Comparison of ENCODE assay signal across 10 cellular contexts in the genomic region with DNA sequence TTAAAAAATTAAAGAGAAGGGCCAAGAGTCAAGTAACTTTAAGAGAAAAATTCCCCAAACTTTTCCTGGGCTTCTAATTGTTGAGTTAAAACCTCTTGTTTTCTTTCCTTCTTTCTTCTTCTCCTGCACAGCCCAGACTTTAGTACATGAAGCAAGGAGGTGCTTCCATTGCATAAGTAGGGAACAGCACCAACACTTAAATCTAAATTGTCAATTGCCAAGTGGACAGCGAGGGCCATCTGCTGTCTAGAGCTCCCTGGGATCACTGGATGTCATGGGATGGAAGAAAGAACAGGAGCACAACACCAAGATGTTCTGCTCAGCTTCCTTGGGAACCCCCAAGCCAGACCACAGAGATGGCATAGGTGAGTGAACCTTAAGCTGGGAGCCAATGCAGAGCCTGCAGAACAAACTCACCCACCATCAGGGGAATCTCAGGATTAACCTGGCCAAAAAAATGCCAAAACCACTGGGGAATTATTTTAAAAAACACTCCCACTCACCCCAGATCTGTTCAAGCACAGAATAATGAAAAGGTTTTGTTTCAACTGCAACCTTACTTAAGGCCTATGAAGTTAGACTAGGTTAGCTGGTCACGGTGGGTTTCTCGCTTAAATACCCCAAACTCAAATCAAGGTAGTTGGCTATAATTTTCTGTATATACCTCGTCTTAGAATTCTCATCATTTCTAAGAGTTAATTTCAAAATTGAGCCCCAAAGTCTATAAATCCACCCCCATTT.
DNase-seq lines count a peak whose midpoint lies in the region; ATAC-seq and TF ChIP-seq lines count a peak whose summit lies in the region.
"Had no signal": no experiment of that assay in that cellular context is flagged by ENCODE, and none has a peak within 500 bp of the region (broad histone marks: within the 10 kb centered on the region; RNA-seq: fewer than 3 reads in every experiment).

No MANE protein-coding gene starts in this region.

- peak overlapping the region; percentile 18 for H3K4me2 ChIP-seq in hepatocyte

- no peaks in the 10 kb centered on the region for H3K27me3 Mint-ChIP-seq in activated T-cell treated with anti-CD3 and anti-CD28 coated beads, Interleukin-2, amount 50 U/mL, for 24 hours
- H3K27me3 Mint-ChIP-seq in activated T-cell treated with anti-CD3 and anti-CD28 coated beads, Interleukin-2, amount 50 U/mL, for 4 hours (ENCODE audit: low read depth) = no peaks in the 10 kb centered on the region
- H3K27me3 Mint-ChIP-seq in activated CD4-positive, alpha-beta memory T cell treated with anti-CD3 and anti-CD28 coated beads for 36 hours = no peaks in the 10 kb centered on the region

- H3K79me2 ChIP-seq in hepatocyte = peaks cover 26% of the 10 kb centered on the region

- H3K9me3 ChIP-seq in SJCRH30 (replicated peaks) (no peaks in the 10 kb centered on the region), hepatocyte (ENCODE audit: low read depth) (no peaks in the 10 kb centered on the region), upper lobe of right lung (no peaks in the 10 kb centered on the region)

- H3K36me3 Mint-ChIP-seq in activated T-cell treated with anti-CD3 and anti-CD28 coated beads, Interleukin-2, amount 50 U/mL, for 24 hours (ENCODE audit: low read depth) = no peaks in the 10 kb centered on the region
- no peaks in the 10 kb centered on the region for H3K36me3 Mint-ChIP-seq in activated T-cell treated with anti-CD3 and anti-CD28 coated beads, Interleukin-2, amount 50 U/mL, for 4 hours (ENCODE audit: insufficient read depth)
- H3K36me3 Mint-ChIP-seq in activated CD4-positive, alpha-beta memory T cell treated with anti-CD3 and anti-CD28 coated beads for 36 hours = no peaks in the 10 kb centered on the region
- H3K36me3 Mint-ChIP-seq: CD4-positive, alpha-beta memory T cell had no signal

- H3K27ac ChIP-seq in SJCRH30 (peak overlapping the region; percentile 35; the same call in 1 of the 2 replicates), hepatocyte (peak overlapping the region; percentile 69), upper lobe of right lung (peak overlapping the region; percentile 51)

- CTCF ChIA-PET in activated CD4-positive, alpha-beta memory T cell treated with anti-CD3 and anti-CD28 coated beads for 36 hours (lab: Charles Lee) = no interaction called here

- WGBS in hepatocyte (ENCODE audit: low lambda C conversion rate, missing lambda C conversion rate) = 76% methylated on average over 4 of the region's 4 CpGs

- H3K4me1 ChIP-seq in SJCRH30 (peaks cover 24% of the 10 kb centered on the region), hepatocyte (ENCODE audit: insufficient read depth) (peaks cover 23% of the 10 kb centered on the region), upper lobe of right lung (peaks cover 18% of the 10 kb centered on the region)

- no peak for DNase-seq in activated T-cell treated with anti-CD3 and anti-CD28 coated beads, Interleukin-2, amount 50 U/mL, for 24 hours
- no peak for DNase-seq in activated T-cell treated with anti-CD3 and anti-CD28 coated beads, Interleukin-2, amount 50 U/mL, for 4 hours
- DNase-seq in SJCRH30 (no peak), hepatocyte (ENCODE audit: low spot score) (no peak), upper lobe of right lung (no peak)
- no peak for DNase-seq in stimulated activated CD4-positive, alpha-beta T cell treated with anti-CD3 and anti-CD28 coated beads, Interleukin-4, amount 100 ng/mL, for 1 hour
- DNase-seq in activated CD4-positive, alpha-beta memory T cell treated with anti-CD3 and anti-CD28 coated beads for 36 hours = no peak

- no peak overlapping the region for H2AFZ ChIP-seq in hepatocyte

- no peaks in the 10 kb centered on the region for H3K9me3 Mint-ChIP-seq in activated T-cell treated with anti-CD3 and anti-CD28 coated beads, Interleukin-2, amount 50 U/mL, for 24 hours
- no peaks in the 10 kb centered on the region for H3K9me3 Mint-ChIP-seq in activated T-cell treated with anti-CD3 and anti-CD28 coated beads, Interleukin-2, amount 50 U/mL, for 4 hours
- H3K9me3 Mint-ChIP-seq in activated CD4-positive, alpha-beta memory T cell treated with anti-CD3 and anti-CD28 coated beads for 36 hours = no peaks in the 10 kb centered on the region
- H3K9me3 Mint-ChIP-seq: CD4-positive, alpha-beta memory T cell had no signal

- no peak for ATAC-seq in activated T-cell treated with anti-CD3 and anti-CD28 coated beads, Interleukin-2, amount 50 U/mL, for 4 hours
- ATAC-seq in upper lobe of right lung (peak; percentile 31), HG02610 (IDR thresholded peaks at IDR 0.05; ENCODE audit: unreplicated experiment) (no peak)

- H3K27ac Mint-ChIP-seq in activated T-cell treated with anti-CD3 and anti-CD28 coated beads, Interleukin-2, amount 50 U/mL, for 24 hours = no peak overlapping the region
- no peak overlapping the region for H3K27ac Mint-ChIP-seq in activated CD4-positive, alpha-beta memory T cell treated with anti-CD3 and anti-CD28 coated beads for 36 hours

- H3K4me3 ChIP-seq in SJCRH30 (no peak overlapping the region), hepatocyte (no peak overlapping the region), upper lobe of right lung (no peak overlapping the region)
- H3K4me3 ChIP-seq: skin epidermis had no signal

- TF ChIP-seq CTCF in hepatocyte (IDR thresholded peaks at IDR 0.05; ENCODE audit: poor library complexity) = no peak
- no peak for TF ChIP-seq CTCF in upper lobe of right lung (IDR thresholded peaks at IDR 0.05)

- POLR2A ChIA-PET in activated CD4-positive, alpha-beta memory T cell treated with anti-CD3 and anti-CD28 coated beads for 36 hours (lab: Charles Lee) = interaction anchor here (0.6 kb wide), 1 partner anchor 376 kb away, joined by 3 read pairs; no protein-coding TSS in a partner anchor

- peaks cover 3% of the 10 kb centered on the region; the same call in 1 of the 2 replicates for H3K36me3 ChIP-seq in SJCRH30
- H3K36me3 ChIP-seq in hepatocyte (replicated peaks; ENCODE audit: insufficient read depth, low read depth) = no peaks in the 10 kb centered on the region
- H3K36me3 ChIP-seq in upper lobe of right lung = no peaks in the 10 kb centered on the region

- intact Hi-C loops in upper lobe of right lung (cut with DNase I) = no loop called here
- intact Hi-C loops in activated CD4-positive, alpha-beta memory T cell treated with anti-CD3 and anti-CD28 coated beads for 36 hours (cut with micrococcal nuclease) = no loop called here

- peak overlapping the region; percentile 4 for H3K4me3 Mint-ChIP-seq in activated T-cell treated with anti-CD3 and anti-CD28 coated beads, Interleukin-2, amount 50 U/mL, for 24 hours
- no peak overlapping the region for H3K4me3 Mint-ChIP-seq in activated T-cell treated with anti-CD3 and anti-CD28 coated beads, Interleukin-2, amount 50 U/mL, for 4 hours
- no peak overlapping the region for H3K4me3 Mint-ChIP-seq in activated CD4-positive, alpha-beta memory T cell treated with anti-CD3 and anti-CD28 coated beads for 36 hours

- peaks cover 36% of the 10 kb centered on the region for H3K4me1 Mint-ChIP-seq in activated T-cell treated with anti-CD3 and anti-CD28 coated beads, Interleukin-2, amount 50 U/mL, for 24 hours (ENCODE audit: low read depth)
- H3K4me1 Mint-ChIP-seq in activated T-cell treated with anti-CD3 and anti-CD28 coated beads, Interleukin-2, amount 50 U/mL, for 4 hours (ENCODE audit: low read depth) = peaks cover 12% of the 10 kb centered on the region
- peaks cover 10% of the 10 kb centered on the region for H3K4me1 Mint-ChIP-seq in activated CD4-positive, alpha-beta memory T cell treated with anti-CD3 and anti-CD28 coated beads for 36 hours (ENCODE audit: low read depth)

- no peaks in the 10 kb centered on the region for H3K9me2 ChIP-seq in hepatocyte (replicated peaks; ENCODE audit: insufficient read depth)

- no peaks in the 10 kb centered on the region for H3K27me3 ChIP-seq in SJCRH30
- no peaks in the 10 kb centered on the region for H3K27me3 ChIP-seq in hepatocyte
- H3K27me3 ChIP-seq in upper lobe of right lung = no peaks in the 10 kb centered on the region

- no peaks in the 10 kb centered on the region for H4K20me1 ChIP-seq in hepatocyte (ENCODE audit: insufficient read depth, poor library complexity, severe bottlenecking)
